In the genomic region with DNA sequence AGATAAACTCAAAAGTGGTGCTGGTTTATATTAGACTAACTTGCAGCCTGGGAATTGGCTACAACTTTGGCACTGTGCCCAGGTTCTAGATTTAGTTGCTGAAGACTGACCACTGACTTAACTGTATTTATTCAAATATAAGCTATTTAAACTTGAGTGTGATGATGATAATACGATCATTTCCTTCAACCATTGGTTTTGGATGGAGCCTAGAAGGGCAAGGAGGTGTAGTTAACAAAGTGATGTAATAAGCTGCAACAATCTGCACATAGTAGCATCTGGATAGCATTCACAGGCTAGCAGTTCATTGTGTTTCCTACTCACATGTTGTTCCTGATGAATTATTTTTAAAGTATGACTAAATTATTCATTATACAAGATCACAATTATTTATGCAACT, we compare ENCODE assay signal across 17 cellular contexts. TPM values are rescaled to one million over a fixed set of nuclear protein-coding genes. Genes with fewer than 3 reads are reported as not detected.
DNase-seq lines count a peak whose midpoint lies in the region; ATAC-seq and TF ChIP-seq lines count a peak whose summit lies in the region.
"Had no signal": no experiment of that assay in that cellular context is flagged by ENCODE, and none has a peak within 500 bp of the region (broad histone marks: within the 10 kb centered on the region; RNA-seq: fewer than 3 reads in every experiment).

No MANE protein-coding gene starts in this region.

- H3K27me3 ChIP-seq in BJ (ENCODE audit: control insufficient read depth, insufficient read depth, low read length) (no peaks in the 10 kb centered on the region), adipocyte (replicated peaks; ENCODE audit: control insufficient read depth, insufficient read depth, low read length) (no peaks in the 10 kb centered on the region), thyroid gland (no peaks in the 10 kb centered on the region)

- TF ChIP-seq CTCF in AG10803 (conservative IDR thresholded peaks at IDR 0.05; ENCODE audit: low read length) (no peak), BJ (IDR thresholded peaks at IDR 0.05; ENCODE audit: insufficient read depth, low read depth, low read length) (no peak), thyroid gland (IDR thresholded peaks at IDR 0.05) (no peak)

- H3K27ac ChIP-seq in thyroid gland, result no peak overlapping the region
- H3K27ac ChIP-seq: C4-2B, RWPE1, SK-N-MC had no signal

- intact Hi-C loops in thyroid gland (cut with DNase I), result no loop called here

- H3K9ac ChIP-seq in adipocyte (ENCODE audit: low read length), result no peak overlapping the region

- TF ChIP-seq POLR2A in thyroid gland (IDR thresholded peaks at IDR 0.05), result no peak

- CTCF ChIA-PET in BJ (lab: Yijun Ruan, JAX), result no interaction called here

- DNase-seq in AG10803 (ENCODE audit: low read depth), result peak; percentile 47
- peak; percentile 4 for DNase-seq in BJ (ENCODE audit: low read depth)
- DNase-seq in adipocyte (ENCODE audit: low read depth), result peak; percentile 0
- peak; percentile 2 for DNase-seq in fibroblast of peridontal ligament (ENCODE audit: extremely low read depth)
- DNase-seq in thyroid gland, result no peak
- no peak for DNase-seq in SIG-M5 treated with dmso at 0.1 percent for 504 hours (lab: John Stamatoyannopoulos, UW; ENCODE audit: unreplicated experiment)
- DNase-seq: NCI-H1048; NCI-H146; NCI-H510A; NK-92 treated with Interleukin-12 subunit alpha and Interleukin-12 subunit beta, amount 100 ng/mL, for 24 hours had no signal

- POLR2A ChIA-PET in BJ (lab: Charles Lee), result no interaction called here

- H3K4me3 ChIP-seq in AG10803 (ENCODE audit: low read length), result no peak overlapping the region
- H3K4me3 ChIP-seq in BJ (ENCODE audit: low read depth, low read length), result no peak overlapping the region
- no peak overlapping the region for H3K4me3 ChIP-seq in adipocyte (ENCODE audit: low read length)
- no peak overlapping the region for H3K4me3 ChIP-seq in thyroid gland (replicated peaks in 1 of 3)
- H3K4me3 ChIP-seq: HAP-1, SK-N-MC had no signal

- H3K36me3 ChIP-seq in BJ (ENCODE audit: control insufficient read depth, insufficient read depth, low read length) (no peaks in the 10 kb centered on the region), adipocyte (ENCODE audit: control insufficient read depth, insufficient read depth, low read length, severe bottlenecking) (no peaks in the 10 kb centered on the region), thyroid gland (no peaks in the 10 kb centered on the region)
- H3K36me3 ChIP-seq: HAP-1 had no signal

- WGBS in thyroid gland, 2 donors, result 64 to 84% methylated on average over 1 of the region's 1 CpG

- no peaks in the 10 kb centered on the region for H3K9me3 ChIP-seq in adipocyte (ENCODE audit: control insufficient read depth, low read length)
- no peaks in the 10 kb centered on the region for H3K9me3 ChIP-seq in thyroid gland
- H3K9me3 ChIP-seq: HAP-1 had no signal

- H3K4me1 ChIP-seq in adipocyte (ENCODE audit: control insufficient read depth, insufficient read depth, low read length), result no peaks in the 10 kb centered on the region
- no peaks in the 10 kb centered on the region for H3K4me1 ChIP-seq in thyroid gland

- ATAC-seq in HG02981 (IDR thresholded peaks at IDR 0.05; ENCODE audit: unreplicated experiment), result no peak

RNA-seq across cellular contexts. Expression of gene DACH1, which starts 55.2 kb away (rescaled TPM):
- 0.01 TPM in 2 replicates for polyA plus RNA-seq in BJ (2011; rRNA removed)
- not detected in 2 replicates for polyA minus RNA-seq in BJ (2011; rRNA and poly(A)+ RNA removed)
- total RNA-seq in thyroid gland, result under 1 TPM in 3 of 4 donors, not detected in 1; 0.33 to 0.49 (median 0.33) TPM
- total RNA-seq: T-helper 1 cell treated with Interleukin-12 subunit alpha and Interleukin-12 subunit beta and Interleukin-4 antibody, amounts not matched to agents 30 ng/mL and 1 ng/mL, for 36 hours had no signal
- polyA plus RNA-seq: IgD-negative memory B cell had no signal

Comparison
In these comparisons a context has a peak if more than half of its experiments do, and no peak if none do; other contexts are left out.
1. DNase-seq: peak in AG10803 (single experiment), BJ (single experiment), adipocyte (single experiment) and fibroblast of peridontal ligament (single experiment); none in thyroid gland (0 of 2) and SIG-M5 treated with dmso at 0.1 percent for 504 hours (single experiment).